Comparison of ENCODE assay signal across 9 cellular contexts in genomic region chr5:77882670-77883257, GRCh38.
DNase-seq lines count a peak whose midpoint lies in the region; ATAC-seq and TF ChIP-seq lines count a peak whose summit lies in the region.
"Had no signal": no experiment of that assay in that cellular context is flagged by ENCODE, and none has a peak within 500 bp of the region (broad histone marks: within the 10 kb centered on the region; RNA-seq: fewer than 3 reads in every experiment).

No MANE protein-coding gene starts in this region.

- H3K4me3 ChIP-seq in PC-3 (ENCODE audit: low read length), result no peak overlapping the region
- no peak overlapping the region for H3K4me3 ChIP-seq in choroid plexus epithelial cell (ENCODE audit: low read depth, low read length)

- CTCF ChIA-PET in PC-3 (lab: Charles Lee), result no interaction called here

- H4K20me1 ChIP-seq in PC-3 (ENCODE audit: low read length), result no peaks in the 10 kb centered on the region

- TF ChIP-seq POLR2A in GM18505 (IDR thresholded peaks at IDR 0.05; ENCODE audit: borderline replicate concordance, extremely low read depth, insufficient read depth, insufficient read length), result no peak

- H3K27me3 ChIP-seq in PC-3 (ENCODE audit: low read length), result no peaks in the 10 kb centered on the region

- no TSS peak for BruUV-seq in PC-3 (replicated peaks; lab: Mats Ljungman, UMichigan)

- peak overlapping the region; percentile 68 for H3K27ac ChIP-seq in PC-3 (ENCODE audit: low read length)
- H3K27ac ChIP-seq in substantia nigra (ENCODE audit: low read depth, low read length, poor library complexity, severe bottlenecking), result no peak overlapping the region

- DNase-seq in activated CD4-positive, alpha-beta T cell treated with anti-CD3 and anti-CD28 coated beads for 48 hours, result peak; percentile 53
- DNase-seq in activated CD4-positive, alpha-beta T cell treated with anti-CD3 and anti-CD28 coated beads, Interleukin-2, amount 50 U/mL, for 4 hours, result no peak
- DNase-seq in PC-3, result peak; percentile 66
- DNase-seq in choroid plexus epithelial cell (ENCODE audit: low read depth), result peak; percentile 80
- DNase-seq in stimulated activated CD4-positive, alpha-beta T cell treated with anti-CD3 and anti-CD28 coated beads, Interleukin-2, amount 100 ng/mL, for 48 hours, result peak; percentile 5 to 10
- DNase-seq in substantia nigra (lab: John Stamatoyannopoulos, UW), result no peak
- DNase-seq: activated CD4-positive, alpha-beta T cell treated with anti-CD3 and anti-CD28 coated beads for 1 hour had no signal

- H3F3A ChIP-seq in PC-3 (ENCODE audit: low read length, unreplicated experiment), result no peaks in the 10 kb centered on the region

- intact Hi-C loops in PC-3 (cut with micrococcal nuclease), result loop anchor here (5.0 kb wide), 1 partner anchor 65 kb away; no protein-coding TSS in a partner anchor

- no peak overlapping the region for H2AFZ ChIP-seq in PC-3 (ENCODE audit: low read length)

- peaks cover 31% of the 10 kb centered on the region for H3K4me1 ChIP-seq in PC-3 (ENCODE audit: insufficient read depth, low read length)

- H3K79me2 ChIP-seq in PC-3 (ENCODE audit: low read length), result no peaks in the 10 kb centered on the region

- ATAC-seq in PC-3 (peak; percentile 86), HG03159 (IDR thresholded peaks at IDR 0.05; ENCODE audit: unreplicated experiment) (no peak), GM18505 (IDR thresholded peaks at IDR 0.05; ENCODE audit: unreplicated experiment) (no peak)

- H3K9me3 ChIP-seq in PC-3 (ENCODE audit: low read length), result no peaks in the 10 kb centered on the region

- no peak for TF ChIP-seq CTCF in PC-3 (conservative IDR thresholded peaks at IDR 0.05; ENCODE audit: low read depth, low read length)
- TF ChIP-seq CTCF in choroid plexus epithelial cell (conservative IDR thresholded peaks at IDR 0.05; ENCODE audit: low read depth, low read length), result no peak

- H3K36me3 ChIP-seq in PC-3 (ENCODE audit: low read depth, low read length), result no peaks in the 10 kb centered on the region

- no peak overlapping the region for H3K4me2 ChIP-seq in PC-3 (ENCODE audit: low read length)

- H3K9ac ChIP-seq in PC-3 (ENCODE audit: low read length), result peak overlapping the region; percentile 17; the same call in 1 of the 2 replicates

- H3K9me2 ChIP-seq in PC-3 (replicated peaks; ENCODE audit: low read length), result no peaks in the 10 kb centered on the region

- POLR2A ChIA-PET in PC-3 (lab: Charles Lee; ENCODE audit: unreplicated experiment), result interaction anchor here (0.5 kb wide), 1 partner anchor 150 kb away, joined by 5 read pairs; no protein-coding TSS in a partner anchor

Comparison
In these comparisons a context has a peak if more than half of its experiments do, and no peak if none do; other contexts are left out.
1. DNase-seq: peak in activated CD4-positive, alpha-beta T cell treated with anti-CD3 and anti-CD28 coated beads for 48 hours (single experiment), PC-3 (single experiment), choroid plexus epithelial cell (single experiment) and stimulated activated CD4-positive, alpha-beta T cell treated with anti-CD3 and anti-CD28 coated beads, Interleukin-2, amount 100 ng/mL, for 48 hours (2 of 2); none in activated CD4-positive, alpha-beta T cell treated with anti-CD3 and anti-CD28 coated beads, Interleukin-2, amount 50 U/mL, for 4 hours (0 of 2) and substantia nigra (0 of 49).